Comparison of ENCODE assay signal across 13 cellular contexts in genomic region chr1:157806431-157807149, GRCh38. TPM values are rescaled to one million over a fixed set of nuclear protein-coding genes. Genes with fewer than 3 reads are reported as not detected.
DNase-seq lines count a peak whose midpoint lies in the region; ATAC-seq and TF ChIP-seq lines count a peak whose summit lies in the region.
"Had no signal": no experiment of that assay in that cellular context is flagged by ENCODE, and none has a peak within 500 bp of the region (broad histone marks: within the 10 kb centered on the region; RNA-seq: fewer than 3 reads in every experiment).

No MANE protein-coding gene starts in this region.

- peak overlapping the region in 2 of 10 donors; percentile 12 to 56 for H3K4me3 Mint-ChIP-seq in naive thymus-derived CD8-positive, alpha-beta T cell
- H3K4me3 Mint-ChIP-seq: activated T-cell treated with anti-CD3 and anti-CD28 coated beads, Interleukin-2, amount 50 U/mL, for 72 hours had no signal

- no peak for TF ChIP-seq CTCF in thyroid gland (IDR thresholded peaks at IDR 0.05)

- no peak overlapping the region for H3K4me3 ChIP-seq in thyroid gland (replicated peaks in 1 of 3)
- H3K4me3 ChIP-seq: dorsolateral prefrontal cortex, psoas muscle had no signal

- H3K27me3 ChIP-seq in thyroid gland: no peaks in the 10 kb centered on the region

- peaks cover 9 to 33% (median 17%) of the 10 kb centered on the region in 5 donors for H3K27me3 Mint-ChIP-seq in naive thymus-derived CD8-positive, alpha-beta T cell

- H3K4me1 ChIP-seq in thyroid gland: no peaks in the 10 kb centered on the region
- H3K4me1 ChIP-seq: psoas muscle had no signal

- POLR2A ChIA-PET in naive thymus-derived CD8-positive, alpha-beta T cell (lab: Charles Lee): no interaction called here

- ATAC-seq in GM21786 (IDR thresholded peaks at IDR 0.05; ENCODE audit: unreplicated experiment) (peak; percentile 82), HG03457 (IDR thresholded peaks at IDR 0.05; ENCODE audit: unreplicated experiment) (peak; percentile 83)
- ATAC-seq in naive thymus-derived CD8-positive, alpha-beta T cell: peak; percentile 14 to 85
- ATAC-seq: activated T-cell treated with anti-CD3 and anti-CD28 coated beads, Interleukin-2, amount 50 U/mL, for 72 hours; psoas muscle; SK-N-SH treated with all-trans-retinoic acid at 6 μM for 48 hours had no signal

- peaks cover 0 to 5% (median 0%) of the 10 kb centered on the region in 3 donors for H3K36me3 Mint-ChIP-seq in naive thymus-derived CD8-positive, alpha-beta T cell

- no peaks in the 10 kb centered on the region for H3K9me3 ChIP-seq in thyroid gland
- H3K9me3 ChIP-seq: psoas muscle had no signal

- DNase-seq in naive thymus-derived CD8-positive, alpha-beta T cell: peak in 1 of 10 donors; percentile 33
- no peak for DNase-seq in NCI-H2171 treated with DMSO at 0.1 percent for 48 hours (lab: John Stamatoyannopoulos, UW)
- no peak for DNase-seq in Kasumi-1 (lab: John Stamatoyannopoulos, UW)
- no peak for DNase-seq in NCI-H187 treated with DMSO at 0.1 percent for 48 hours (lab: John Stamatoyannopoulos, UW)
- DNase-seq in thyroid gland: no peak
- DNase-seq: activated T-cell treated with anti-CD3 and anti-CD28 coated beads, Interleukin-2, amount 50 U/mL, for 72 hours; dorsolateral prefrontal cortex; psoas muscle had no signal

- no peaks in the 10 kb centered on the region for H3K36me3 ChIP-seq in thyroid gland

- peaks cover 0 to 5% (median 0%) of the 10 kb centered on the region in 9 donors for H3K9me3 Mint-ChIP-seq in naive thymus-derived CD8-positive, alpha-beta T cell
- H3K9me3 Mint-ChIP-seq: activated T-cell treated with anti-CD3 and anti-CD28 coated beads, Interleukin-2, amount 50 U/mL, for 72 hours had no signal

- intact Hi-C loops in thyroid gland (cut with DNase I): no loop called here

- WGBS in thyroid gland, 2 donors: 51 to 52% methylated on average over 5 to 6 of the region's 6 CpGs

- in situ Hi-C loops in GM18951 (cut with MboI; ENCODE audit: low sequenced_read_pairs, unreplicated experiment): no loop called here

- peak overlapping the region in 2 of 10 donors; percentile 37 to 77 for H3K27ac Mint-ChIP-seq in naive thymus-derived CD8-positive, alpha-beta T cell
- H3K27ac Mint-ChIP-seq: activated T-cell treated with anti-CD3 and anti-CD28 coated beads, Interleukin-2, amount 50 U/mL, for 72 hours had no signal

- peak; percentile 17 for TF ChIP-seq POLR2A in GM18951 (IDR thresholded peaks at IDR 0.05; ENCODE audit: extremely low read depth, insufficient read depth, insufficient read length)
- TF ChIP-seq POLR2A in thyroid gland (IDR thresholded peaks at IDR 0.05): no peak

- H3K27ac ChIP-seq in thyroid gland: no peak overlapping the region
- H3K27ac ChIP-seq: dorsolateral prefrontal cortex, psoas muscle had no signal

- H3K4me1 Mint-ChIP-seq in naive thymus-derived CD8-positive, alpha-beta T cell: peaks cover 0 to 51% (median 0%) of the 10 kb centered on the region in 4 donors

RNA-seq across cellular contexts. Expression of gene FCRL1, which starts 13.3 kb away (rescaled TPM):
- total RNA-seq in naive thymus-derived CD8-positive, alpha-beta T cell: 10 to 100 TPM; 13.2 to 14.0 TPM
- polyA plus RNA-seq in naive thymus-derived CD8-positive, alpha-beta T cell: under 1 TPM in 2 of 3 donors, not detected in 1; 0.09 to 0.16 TPM
- total RNA-seq in thyroid gland: not detected
- total RNA-seq: M059J had no signal

RNA-seq across cellular contexts. Expression of gene FCRL2, which starts 29.7 kb away (rescaled TPM):
- total RNA-seq in naive thymus-derived CD8-positive, alpha-beta T cell: 1 to 10 TPM; 2.7 to 3.1 TPM
- polyA plus RNA-seq in naive thymus-derived CD8-positive, alpha-beta T cell: under 1 TPM in 1 of 3 donors, not detected in 2; 0.07 TPM
- not detected for total RNA-seq in thyroid gland
- total RNA-seq: activated T-cell treated with anti-CD3 and anti-CD28 coated beads, Interleukin-2, amount 50 U/mL, for 72 hours; M059J had no signal

RNA-seq across cellular contexts. Expression of gene CD5L, which starts 35.0 kb away (rescaled TPM):
- total RNA-seq in naive thymus-derived CD8-positive, alpha-beta T cell: not detected
- polyA plus RNA-seq in naive thymus-derived CD8-positive, alpha-beta T cell: not detected
- not detected for total RNA-seq in thyroid gland
- total RNA-seq: activated T-cell treated with anti-CD3 and anti-CD28 coated beads, Interleukin-2, amount 50 U/mL, for 72 hours had no signal

Comparison
In these comparisons a context has a peak if more than half of its experiments do, and no peak if none do; other contexts are left out.
1. RNA of gene FCRL1, which starts 13.3 kb away (total RNA-seq): 13.2 to 14.0 TPM in naive thymus-derived CD8-positive, alpha-beta T cell; not detected in thyroid gland; every median in the first group is over 10 times any median in the second.
2. Peak in every context shown above with its lines, with median percentiles within 50 percentile points of each other: ATAC-seq.